In genomic region chr15:66484539-66485112, GRCh38 we compare ENCODE assay signal across 21 cellular contexts. TPM values are rescaled to one million over a fixed set of nuclear protein-coding genes. Genes with fewer than 3 reads are reported as not detected.
DNase-seq lines count a peak whose midpoint lies in the region; ATAC-seq and TF ChIP-seq lines count a peak whose summit lies in the region.
"Had no signal": no experiment of that assay in that cellular context is flagged by ENCODE, and none has a peak within 500 bp of the region (broad histone marks: within the 10 kb centered on the region; RNA-seq: fewer than 3 reads in every experiment).

No MANE protein-coding gene starts in this region.

- peak overlapping the region in 5 of 8 donors; percentile 53 to 93 (median 61) for H3K27ac Mint-ChIP-seq in CD8-positive, alpha-beta memory T cell
- peak overlapping the region; percentile 91; the same call in 1 of the 2 replicates for H3K27ac Mint-ChIP-seq in WTC11
- H3K27ac Mint-ChIP-seq: activated B cell treated with CpG ODN at 0.5 μM for 24 hours; stimulated activated naive B cell treated with anti-CD40 and anti-IgM and Interleukin-4, amounts not matched to agents 10 μg/mL and 1 μg/mL and 100 μg/mL, for 72 hours had no signal

- peaks cover 3 to 84% (median 24%) of the 10 kb centered on the region in 3 donors for H3K36me3 Mint-ChIP-seq in CD8-positive, alpha-beta memory T cell
- peaks cover 65% of the 10 kb centered on the region for H3K36me3 Mint-ChIP-seq in WTC11

- no peaks in the 10 kb centered on the region for H3K9me3 Mint-ChIP-seq in CD8-positive, alpha-beta memory T cell
- no peaks in the 10 kb centered on the region for H3K9me3 Mint-ChIP-seq in WTC11
- H3K9me3 Mint-ChIP-seq: activated B cell treated with CpG ODN at 0.5 μM for 24 hours; natural killer cell treated with Interleukin-12 subunit alpha and Interleukin-12 subunit beta and Interleukin-15 and Interleukin-18, amount 100 ng/mL, for 72 hours; stimulated activated naive B cell treated with anti-CD40 and anti-IgM and Interleukin-4, amounts not matched to agents 10 μg/mL and 1 μg/mL and 100 μg/mL, for 72 hours had no signal

- H3K4me2 ChIP-seq in MM.1S (ENCODE audit: low read depth, low read length) = no peak overlapping the region
- H3K4me2 ChIP-seq: A549, SK-N-SH had no signal

- ATAC-seq in WTC11 (no peak), right lobe of liver (peak; percentile 20 to 56 (median 49)), HG03354 (IDR thresholded peaks at IDR 0.05; ENCODE audit: poor library complexity, severe bottlenecking, unreplicated experiment) (no peak)
- ATAC-seq: A549; esophagus mucosa; natural killer cell treated with Interleukin-12 subunit alpha and Interleukin-12 subunit beta and Interleukin-15 and Interleukin-18, amount 100 ng/mL, for 72 hours; stimulated activated naive B cell treated with anti-CD40 and anti-IgM and Interleukin-4, amounts not matched to agents 10 μg/mL and 1 μg/mL and 100 μg/mL, for 72 hours had no signal

- no peak overlapping the region for H3K4me3 Mint-ChIP-seq in CD8-positive, alpha-beta memory T cell
- no peak overlapping the region for H3K4me3 Mint-ChIP-seq in WTC11
- H3K4me3 Mint-ChIP-seq: activated B cell treated with CpG ODN at 0.5 μM for 24 hours; natural killer cell treated with Interleukin-12 subunit alpha and Interleukin-12 subunit beta and Interleukin-15 and Interleukin-18, amount 100 ng/mL, for 72 hours; stimulated activated naive B cell treated with anti-CD40 and anti-IgM and Interleukin-4, amounts not matched to agents 10 μg/mL and 1 μg/mL and 100 μg/mL, for 72 hours had no signal

- no peak overlapping the region for H2AFZ ChIP-seq in MM.1S (ENCODE audit: low read length)
- H2AFZ ChIP-seq: parathyroid adenoma had no signal

- DNase-seq in NCI-H446 treated with DMSO at 0.1 percent for 48 hours (lab: John Stamatoyannopoulos, UW) (peak; percentile 8), NCI-H446 (lab: John Stamatoyannopoulos, UW) (no peak), WTC11 (ENCODE audit: low spot score) (no peak), right lobe of liver (peak in 2 of 3 donors; percentile 80 to 85), putamen (ENCODE audit: low spot score) (no peak), MM.1S (no peak)
- DNase-seq in CD8-positive, alpha-beta memory T cell = no peak
- DNase-seq: activated B cell treated with CpG ODN at 0.5 μM for 24 hours; amniotic stem cell; IMR-90; NCI-H146; SK-N-SH; stimulated activated CD4-positive, alpha-beta T cell treated with anti-CD3 and anti-CD28 coated beads, Interleukin-1b, Interleukin-23, amount 100 ng/mL, for 48 hours; stimulated activated naive B cell treated with anti-CD40 and anti-IgM and Interleukin-4, amounts not matched to agents 10 μg/mL and 1 μg/mL and 100 μg/mL, for 72 hours; T-helper 9 cell; testis had no signal

- POLR2A ChIA-PET in CD8-positive, alpha-beta memory T cell (lab: Charles Lee) = no interaction called here
- POLR2A ChIA-PET in WTC11 (lab: Charles Lee) = interaction anchor here (1.1 to 2.0 kb wide), 2 partner anchors 11 to 13 kb away, joined by 3 to 7 read pairs; partner anchors contain the start of gene SNAPC5

- H3K4me1 Mint-ChIP-seq in CD8-positive, alpha-beta memory T cell = peaks cover 2 to 13% (median 7%) of the 10 kb centered on the region in 3 donors
- peaks cover under 1% of the 10 kb centered on the region for H3K4me1 Mint-ChIP-seq in WTC11
- H3K4me1 Mint-ChIP-seq: activated B cell treated with CpG ODN at 0.5 μM for 24 hours had no signal

- TF ChIP-seq POLR2A in right lobe of liver (IDR thresholded peaks at IDR 0.05) = no peak

- no peaks in the 10 kb centered on the region for H3F3A ChIP-seq in MM.1S (ENCODE audit: insufficient read depth, low read length)

- no peaks in the 10 kb centered on the region for H3K9me3 ChIP-seq in CD8-positive, alpha-beta memory T cell (ENCODE audit: low read length)
- H3K9me3 ChIP-seq in right lobe of liver (no peaks in the 10 kb centered on the region), MM.1S (replicated peaks; ENCODE audit: insufficient read depth, low read length) (no peaks in the 10 kb centered on the region)
- H3K9me3 ChIP-seq: A549, SK-N-SH, testis had no signal

- H3K27me3 ChIP-seq in CD8-positive, alpha-beta memory T cell (ENCODE audit: insufficient read depth, low read length, poor library complexity, severe bottlenecking) = no peaks in the 10 kb centered on the region
- no peaks in the 10 kb centered on the region for H3K27me3 ChIP-seq in right lobe of liver
- H3K27me3 ChIP-seq in MM.1S (replicated peaks; ENCODE audit: insufficient read depth, low read length) = no peaks in the 10 kb centered on the region
- H3K27me3 ChIP-seq: testis had no signal

- H3K9me2 ChIP-seq in MM.1S (replicated peaks; ENCODE audit: insufficient read depth, low read length) = no peaks in the 10 kb centered on the region
- H3K9me2 ChIP-seq: SK-N-SH had no signal

- H3K27me3 Mint-ChIP-seq in CD8-positive, alpha-beta memory T cell = peaks cover 0 to 2% of the 10 kb centered on the region in 2 donors
- no peaks in the 10 kb centered on the region for H3K27me3 Mint-ChIP-seq in WTC11 (ENCODE audit: low read depth)
- H3K27me3 Mint-ChIP-seq: activated B cell treated with CpG ODN at 0.5 μM for 24 hours; natural killer cell treated with Interleukin-12 subunit alpha and Interleukin-12 subunit beta and Interleukin-15 and Interleukin-18, amount 100 ng/mL, for 72 hours; stimulated activated naive B cell treated with anti-CD40 and anti-IgM and Interleukin-4, amounts not matched to agents 10 μg/mL and 1 μg/mL and 100 μg/mL, for 72 hours had no signal

- no peak overlapping the region for H3K9ac ChIP-seq in MM.1S (ENCODE audit: low read length)
- H3K9ac ChIP-seq: parathyroid adenoma, SK-N-SH had no signal

- H3K27ac ChIP-seq in CD8-positive, alpha-beta memory T cell (ENCODE audit: low read depth, low read length) = no peak overlapping the region
- H3K27ac ChIP-seq in right lobe of liver (peak overlapping the region in 2 of 3 donors; percentile 7 to 89), MM.1S (ENCODE audit: low read length) (no peak overlapping the region)
- H3K27ac ChIP-seq: A549, parathyroid adenoma, testis had no signal

- H3K79me2 ChIP-seq in MM.1S (ENCODE audit: low read length) = no peaks in the 10 kb centered on the region
- H3K79me2 ChIP-seq: parathyroid adenoma had no signal

- H4K20me1 ChIP-seq in MM.1S (ENCODE audit: insufficient read depth, low read length) = no peaks in the 10 kb centered on the region; the same call in 1 of the 2 replicates

- H3K4me3 ChIP-seq in CD8-positive, alpha-beta memory T cell (ENCODE audit: low read length) = no peak overlapping the region
- H3K4me3 ChIP-seq in right lobe of liver (peak overlapping the region in 2 of 3 donors; percentile 5 to 43), MM.1S (ENCODE audit: low read length) (no peak overlapping the region)
- H3K4me3 ChIP-seq: A549, testis had no signal

- TF ChIP-seq CTCF in WTC11 (IDR thresholded peaks at IDR 0.05) = no peak
- TF ChIP-seq CTCF in right lobe of liver (IDR thresholded peaks at IDR 0.05) = no peak
- TF ChIP-seq CTCF in MM.1S (IDR thresholded peaks at IDR 0.05; ENCODE audit: low read length) = no peak

- 54% methylated on average over 3 of the region's 5 CpGs for WGBS in right lobe of liver (ENCODE audit: insufficient coverage, low coverage, low lambda C conversion rate, missing lambda C conversion rate)

- intact Hi-C loops in right lobe of liver (cut with DNase I) = no loop called here

- no peaks in the 10 kb centered on the region for H3K4me1 ChIP-seq in CD8-positive, alpha-beta memory T cell (ENCODE audit: insufficient read depth, low read length)
- H3K4me1 ChIP-seq in right lobe of liver (peaks cover 0 to 72% (median 36%) of the 10 kb centered on the region in 4 donors), MM.1S (ENCODE audit: low read length) (no peaks in the 10 kb centered on the region)
- H3K4me1 ChIP-seq: parathyroid adenoma, testis had no signal

- CTCF ChIA-PET in CD8-positive, alpha-beta memory T cell (lab: Charles Lee) = interaction anchor here (1.1 to 2.0 kb wide), 3 partner anchors 13 to 616 kb away, joined by 3 to 7 read pairs (median 6); partner anchors contain the start of genes RAB11A and SNAPC5
- CTCF ChIA-PET in WTC11 (lab: Charles Lee) = interaction anchor here (1.5 kb wide), 1 partner anchor 80 kb away, joined by 4 read pairs; no protein-coding TSS in a partner anchor

- peaks cover 28% of the 10 kb centered on the region for H3K36me3 ChIP-seq in CD8-positive, alpha-beta memory T cell (ENCODE audit: insufficient read depth, low read length)
- H3K36me3 ChIP-seq in right lobe of liver (peaks cover 0 to 4% (median under 1%) of the 10 kb centered on the region in 4 donors), MM.1S (replicated peaks; ENCODE audit: insufficient read depth, low read length) (no peaks in the 10 kb centered on the region)

TF ChIP-seq in WTC11, 78 proteins besides CTCF, POLR2A, EP300 and RAD21 (continues in another document):
- TF ChIP-seq CDX4 (CRISPR knock-in tag; IDR thresholded peaks at IDR 0.05; ENCODE audit: borderline replicate concordance) (no peak), ZNF232 (CRISPR knock-in tag; IDR thresholded peaks at IDR 0.05) (no peak), TP53 (CRISPR knock-in tag; IDR thresholded peaks at IDR 0.05) (no peak), ZBTB43 (CRISPR knock-in tag; IDR thresholded peaks at IDR 0.05) (no peak)

RNA-seq across cellular contexts. Expression of gene SNAPC5, which starts 12.9 kb away (rescaled TPM):
- total RNA-seq in CD8-positive, alpha-beta memory T cell = 10 to 100 TPM; 46.9 to 55.5 TPM
- polyA plus RNA-seq in CD8-positive, alpha-beta memory T cell = 63.6 TPM
- total RNA-seq in WTC11 (2021) = 21.1 to 28.7 TPM (median 24.0 TPM) in 3 replicates
- total RNA-seq in right lobe of liver = 10 to 100 TPM; 11.8 to 23.1 (median 16.2) TPM

RNA-seq across cellular contexts. Expression of gene RPL4, which starts 20.0 kb away (rescaled TPM):
- 1,000 to 10,000 TPM; 4,419 to 4,492 TPM for total RNA-seq in CD8-positive, alpha-beta memory T cell
- 1,182 TPM for polyA plus RNA-seq in CD8-positive, alpha-beta memory T cell
- total RNA-seq in WTC11 (2021) = 3,648 to 4,125 TPM (median 4,060 TPM) in 3 replicates
- total RNA-seq in right lobe of liver = 1,000 to 10,000 TPM in 2 of 6 experiments, 100 to 1,000 TPM in 4; 643 to 1,390 (median 819) TPM

RNA-seq across cellular contexts. Expression of gene ZWILCH, which starts 20.5 kb away (rescaled TPM):
- total RNA-seq in CD8-positive, alpha-beta memory T cell = 10 to 100 TPM; 35.8 to 43.8 TPM
- 10.8 TPM for polyA plus RNA-seq in CD8-positive, alpha-beta memory T cell
- total RNA-seq in WTC11 (2021) (41.1 to 50.2 TPM (median 46.6 TPM) in 3 replicates), right lobe of liver (1 to 10 TPM; 1.1 to 4.9 (median 2.5) TPM)

Comparison
In these comparisons a context has a peak if more than half of its experiments do, and no peak if none do; other contexts are left out.
1. DNase-seq: peak in NCI-H446 treated with DMSO at 0.1 percent for 48 hours (single experiment) and right lobe of liver (2 of 3); none in NCI-H446 (0 of 2), CD8-positive, alpha-beta memory T cell (0 of 5), WTC11 (single experiment), putamen (single experiment) and MM.1S (single experiment).
2. H3K27ac ChIP-seq: peak in right lobe of liver (2 of 3); none in CD8-positive, alpha-beta memory T cell (single experiment) and MM.1S (single experiment).
3. H3K4me3 ChIP-seq: peak in right lobe of liver (2 of 3); none in CD8-positive, alpha-beta memory T cell (single experiment) and MM.1S (single experiment).
4. ATAC-seq: peak in right lobe of liver (4 of 4); none in WTC11 (single experiment) and HG03354 (single experiment).